13 cellular contexts compared by ENCODE assay signal in genomic region chr15:32826685-32827084, GRCh38.
DNase-seq lines count a peak whose midpoint lies in the region; ATAC-seq and TF ChIP-seq lines count a peak whose summit lies in the region.
"Had no signal": no experiment of that assay in that cellular context is flagged by ENCODE, and none has a peak within 500 bp of the region (broad histone marks: within the 10 kb centered on the region; RNA-seq: fewer than 3 reads in every experiment).

No MANE protein-coding gene starts in this region.

- no TSS peak for BruUV-seq in PC-3 (replicated peaks; lab: Mats Ljungman, UMichigan)

- POLR2A ChIA-PET in PC-3 (lab: Charles Lee; ENCODE audit: unreplicated experiment): no interaction called here

- TF ChIP-seq CTCF in PC-3 (conservative IDR thresholded peaks at IDR 0.05; ENCODE audit: low read depth, low read length): no peak
- no peak for TF ChIP-seq CTCF in chondrocyte (IDR thresholded peaks at IDR 0.05)
- no peak for TF ChIP-seq CTCF in prostate gland (IDR thresholded peaks at IDR 0.05)
- no peak for TF ChIP-seq CTCF in WERI-Rb-1 (IDR thresholded peaks at IDR 0.05; ENCODE audit: low read depth, low read length)

- CTCF ChIA-PET in PC-3 (lab: Charles Lee): no interaction called here

- peak overlapping the region; percentile 93 for H3K27ac Mint-ChIP-seq in chondrocyte (ENCODE audit: unreplicated experiment)
- no peak overlapping the region for H3K27ac Mint-ChIP-seq in effector memory CD8-positive, alpha-beta T cell
- H3K27ac Mint-ChIP-seq: CD4-positive, CD25-positive, alpha-beta regulatory T cell; GM23338; IgD-negative memory B cell had no signal

- peaks cover 94% of the 10 kb centered on the region for H3K4me1 Mint-ChIP-seq in chondrocyte (ENCODE audit: low read depth)
- no peaks in the 10 kb centered on the region for H3K4me1 Mint-ChIP-seq in effector memory CD8-positive, alpha-beta T cell (ENCODE audit: low read depth in 2 of 2)
- H3K4me1 Mint-ChIP-seq: CD4-positive, CD25-positive, alpha-beta regulatory T cell; GM23338 had no signal

- H3F3A ChIP-seq in PC-3 (ENCODE audit: low read length, unreplicated experiment): peaks cover 12% of the 10 kb centered on the region

- no peak for ATAC-seq in PC-3
- ATAC-seq in effector memory CD8-positive, alpha-beta T cell (replicated peaks): no peak
- ATAC-seq in activated CD4-positive, CD25-positive, alpha-beta regulatory T cell treated with anti-CD3 and anti-CD28 coated beads, Interleukin-2, amount 50 U/mL, for 24 hours: no peak
- ATAC-seq: GM23338 had no signal

- no peaks in the 10 kb centered on the region for H3K36me3 Mint-ChIP-seq in chondrocyte (ENCODE audit: low read depth)
- H3K36me3 Mint-ChIP-seq in effector memory CD8-positive, alpha-beta T cell (ENCODE audit: insufficient read depth): no peaks in the 10 kb centered on the region
- H3K36me3 Mint-ChIP-seq: CD4-positive, CD25-positive, alpha-beta regulatory T cell; IgD-negative memory B cell had no signal

- H3K9me3 ChIP-seq in BLaER1 treated with 17β-estradiol and CSF1 and Interleukin-3, amounts not matched to agents 10 nM and 100 nM (replicated peaks in 1 of 11): peaks cover 0 to 5% (median 0%) of the 10 kb centered on the region in 11 experiments; a peak in 2 of 22 replicates
- H3K9me3 ChIP-seq in PC-3 (ENCODE audit: low read length) (no peaks in the 10 kb centered on the region), prostate gland (no peaks in the 10 kb centered on the region), WERI-Rb-1 (ENCODE audit: severe bottlenecking) (no peaks in the 10 kb centered on the region)

- H4K20me1 ChIP-seq in BLaER1 treated with 17β-estradiol and CSF1 and Interleukin-3, amounts not matched to agents 10 nM and 100 nM: peaks cover 0 to 39% (median 0%) of the 10 kb centered on the region in 11 experiments; a peak in 3 of 22 replicates
- H4K20me1 ChIP-seq in PC-3 (ENCODE audit: low read length): no peaks in the 10 kb centered on the region

- H3K79me2 ChIP-seq in PC-3 (ENCODE audit: low read length): no peaks in the 10 kb centered on the region

- H3K9ac ChIP-seq in BLaER1 treated with 17β-estradiol and CSF1 and Interleukin-3, amounts not matched to agents 10 nM and 100 nM: peak overlapping the region in 1 of 11 experiments; percentile 11; a peak in 1 of 22 replicates
- 0 out of 2 replicates have a peak overlapping the region, but pooled peaks have one; percentile 54 for H3K9ac ChIP-seq in PC-3 (ENCODE audit: low read length)

- no peak overlapping the region for H3K4me3 ChIP-seq in BLaER1 treated with 17β-estradiol and CSF1 and Interleukin-3, amounts not matched to agents 10 nM and 100 nM
- no peak overlapping the region for H3K4me3 ChIP-seq in PC-3 (ENCODE audit: low read length)
- H3K4me3 ChIP-seq in prostate gland: no peak overlapping the region
- H3K4me3 ChIP-seq in WERI-Rb-1 (ENCODE audit: low read depth, low read length): no peak overlapping the region
- H3K4me3 ChIP-seq: GM23338 had no signal

- H3K9me3 Mint-ChIP-seq in chondrocyte (ENCODE audit: low read depth): no peaks in the 10 kb centered on the region
- peaks cover 0 to 6% of the 10 kb centered on the region in 2 donors for H3K9me3 Mint-ChIP-seq in effector memory CD8-positive, alpha-beta T cell
- H3K9me3 Mint-ChIP-seq: CD4-positive, CD25-positive, alpha-beta regulatory T cell; GM23338 had no signal

- peak overlapping the region in 8 of 11 experiments; percentile 32 to 77 (median 60); a peak in 16 of 22 replicates for H3K4me2 ChIP-seq in BLaER1 treated with 17β-estradiol and CSF1 and Interleukin-3, amounts not matched to agents 10 nM and 100 nM
- no peak overlapping the region for H3K4me2 ChIP-seq in PC-3 (ENCODE audit: low read length)
- H3K4me2 ChIP-seq: GM23338 had no signal

- DNase-seq in PC-3 (no peak), chondrocyte (ENCODE audit: low spot score) (no peak), prostate gland (ENCODE audit: low spot score) (peak; percentile 20), WERI-Rb-1 (no peak)
- DNase-seq in effector memory CD8-positive, alpha-beta T cell: no peak
- DNase-seq: Calu3; CD4-positive, CD25-positive, alpha-beta regulatory T cell; DMS 273 treated with DMSO at 0.1 percent for 48 hours; H7 had no signal

- H3K4me1 ChIP-seq in BLaER1 treated with 17β-estradiol and CSF1 and Interleukin-3, amounts not matched to agents 10 nM and 100 nM: peaks cover 0 to 26% (median 20%) of the 10 kb centered on the region in 10 experiments; a peak in 14 of 20 replicates
- H3K4me1 ChIP-seq in PC-3 (ENCODE audit: insufficient read depth, low read length): peaks cover 72% of the 10 kb centered on the region
- no peaks in the 10 kb centered on the region for H3K4me1 ChIP-seq in prostate gland (replicated peaks)

- H3K27me3 ChIP-seq in BLaER1 treated with 17β-estradiol and CSF1 and Interleukin-3, amounts not matched to agents 10 nM and 100 nM: no peaks in the 10 kb centered on the region
- H3K27me3 ChIP-seq in PC-3 (ENCODE audit: low read length): no peaks in the 10 kb centered on the region
- no peaks in the 10 kb centered on the region for H3K27me3 ChIP-seq in prostate gland (replicated peaks; ENCODE audit: insufficient read depth)
- H3K27me3 ChIP-seq in WERI-Rb-1 (ENCODE audit: insufficient read depth, low read depth, severe bottlenecking): no peaks in the 10 kb centered on the region

- peaks cover 0 to 81% (median 0%) of the 10 kb centered on the region in 11 experiments; a peak in 4 of 22 replicates for H3K36me3 ChIP-seq in BLaER1 treated with 17β-estradiol and CSF1 and Interleukin-3, amounts not matched to agents 10 nM and 100 nM
- no peaks in the 10 kb centered on the region for H3K36me3 ChIP-seq in PC-3 (ENCODE audit: low read depth, low read length)
- no peaks in the 10 kb centered on the region for H3K36me3 ChIP-seq in prostate gland
- H3K36me3 ChIP-seq in WERI-Rb-1: no peaks in the 10 kb centered on the region

- intact Hi-C loops in PC-3 (cut with micrococcal nuclease): loop anchor here (5.0 kb wide), 2 partner anchors 94 to 156 kb away; no protein-coding TSS in a partner anchor
- intact Hi-C loops in prostate gland (cut with DNase I): no loop called here

- TF ChIP-seq POLR2A in prostate gland (IDR thresholded peaks at IDR 0.05): no peak

- 49% methylated on average over 5 of the region's 5 CpGs for WGBS in prostate gland

- no peak overlapping the region for H3K4me3 Mint-ChIP-seq in chondrocyte (ENCODE audit: unreplicated experiment)
- H3K4me3 Mint-ChIP-seq in effector memory CD8-positive, alpha-beta T cell: no peak overlapping the region
- H3K4me3 Mint-ChIP-seq: CD4-positive, CD25-positive, alpha-beta regulatory T cell; GM23338; IgD-negative memory B cell had no signal

- no peaks in the 10 kb centered on the region for H3K9me2 ChIP-seq in PC-3 (replicated peaks; ENCODE audit: low read length)

- no peak overlapping the region for H2AFZ ChIP-seq in PC-3 (ENCODE audit: low read length)
- H2AFZ ChIP-seq: GM23338 had no signal

- H3K27me3 Mint-ChIP-seq in chondrocyte (ENCODE audit: low read depth): no peaks in the 10 kb centered on the region
- H3K27me3 Mint-ChIP-seq in effector memory CD8-positive, alpha-beta T cell: peaks cover 11 to 12% of the 10 kb centered on the region in 2 donors

- peak overlapping the region in 2 of 11 experiments; percentile 7 to 68; a peak in 2 of 22 replicates for H3K27ac ChIP-seq in BLaER1 treated with 17β-estradiol and CSF1 and Interleukin-3, amounts not matched to agents 10 nM and 100 nM
- H3K27ac ChIP-seq in PC-3 (ENCODE audit: low read length) (peak overlapping the region; percentile 95), prostate gland (peak overlapping the region in 1 of 2 donors; percentile 18), WERI-Rb-1 (no peak overlapping the region)
